11 cellular contexts compared by ENCODE assay signal in the genomic region with DNA sequence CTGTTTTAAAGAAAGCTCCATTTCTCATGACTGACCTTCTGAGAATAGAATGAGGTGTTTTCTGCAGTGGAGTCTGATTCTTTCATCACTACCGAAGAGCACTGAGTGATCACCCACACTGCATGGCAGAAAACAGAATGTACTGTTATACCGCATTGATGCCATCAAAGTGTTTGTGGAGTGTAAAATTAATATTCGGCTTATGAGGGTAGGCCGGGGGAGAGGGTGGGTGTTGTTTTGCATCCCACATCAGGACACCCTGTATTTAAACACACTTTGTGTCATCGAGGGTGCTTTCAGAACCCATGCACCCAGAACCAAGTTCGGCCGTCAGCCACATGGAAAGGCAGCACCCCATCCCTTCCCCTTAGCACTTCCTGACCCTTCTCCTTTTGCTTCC. TPM values are rescaled to one million over a fixed set of nuclear protein-coding genes. Genes with fewer than 3 reads are reported as not detected.
DNase-seq lines count a peak whose midpoint lies in the region; ATAC-seq and TF ChIP-seq lines count a peak whose summit lies in the region.
"Had no signal": no experiment of that assay in that cellular context is flagged by ENCODE, and none has a peak within 500 bp of the region (broad histone marks: within the 10 kb centered on the region; RNA-seq: fewer than 3 reads in every experiment).

No MANE protein-coding gene starts in this region.

- no peaks in the 10 kb centered on the region for H3K9me2 ChIP-seq in GM23248 (ENCODE audit: insufficient read depth)
- H3K9me2 ChIP-seq: SK-N-SH had no signal

- H3K9ac ChIP-seq in BLaER1 treated with 17β-estradiol and CSF1 and Interleukin-3, amounts not matched to agents 10 nM and 100 nM: peak overlapping the region in 7 of 11 experiments; percentile 6 to 63 (median 53); a peak in 11 of 22 replicates
- no peak overlapping the region for H3K9ac ChIP-seq in GM23248
- H3K9ac ChIP-seq: SK-N-SH had no signal

- H4K20me1 ChIP-seq in BLaER1 treated with 17β-estradiol and CSF1 and Interleukin-3, amounts not matched to agents 10 nM and 100 nM: no peaks in the 10 kb centered on the region
- no peaks in the 10 kb centered on the region for H4K20me1 ChIP-seq in GM23248 (ENCODE audit: insufficient read depth)

- no peak overlapping the region for H3K4me3 ChIP-seq in BLaER1 treated with 17β-estradiol and CSF1 and Interleukin-3, amounts not matched to agents 10 nM and 100 nM
- H3K4me3 ChIP-seq in coronary artery (no peak overlapping the region), GM23248 (no peak overlapping the region)

- no peaks in the 10 kb centered on the region for H3K36me3 ChIP-seq in BLaER1 treated with 17β-estradiol and CSF1 and Interleukin-3, amounts not matched to agents 10 nM and 100 nM
- no peaks in the 10 kb centered on the region for H3K36me3 ChIP-seq in GM23248 (ENCODE audit: low read depth)

- H3K27me3 ChIP-seq in BLaER1 treated with 17β-estradiol and CSF1 and Interleukin-3, amounts not matched to agents 10 nM and 100 nM: no peaks in the 10 kb centered on the region; a peak in 1 of 22 replicates
- no peaks in the 10 kb centered on the region for H3K27me3 ChIP-seq in GM23248 (replicated peaks; ENCODE audit: insufficient read depth)

- ATAC-seq in GM19023 (IDR thresholded peaks at IDR 0.05; ENCODE audit: unreplicated experiment) (peak; percentile 29), HG03196 (IDR thresholded peaks at IDR 0.05; ENCODE audit: unreplicated experiment) (peak; percentile 24)

- WGBS in GM23248 (ENCODE audit: low coverage in 1 of 2, low lambda C conversion rate in 2 of 2, missing lambda C conversion rate in 2 of 2), 2 experiments: 92 to 95% methylated on average over 7 of the region's 7 CpGs

- peaks cover 56 to 97% (median 93%) of the 10 kb centered on the region in 10 experiments for H3K4me1 ChIP-seq in BLaER1 treated with 17β-estradiol and CSF1 and Interleukin-3, amounts not matched to agents 10 nM and 100 nM
- peaks cover 16% of the 10 kb centered on the region; the same call in 1 of the 2 replicates for H3K4me1 ChIP-seq in GM23248 (ENCODE audit: insufficient read depth)

- no peaks in the 10 kb centered on the region for H3K9me3 ChIP-seq in BLaER1 treated with 17β-estradiol and CSF1 and Interleukin-3, amounts not matched to agents 10 nM and 100 nM (replicated peaks in 1 of 11)
- no peaks in the 10 kb centered on the region for H3K9me3 ChIP-seq in GM23248 (ENCODE audit: low read depth)
- H3K9me3 ChIP-seq: SK-N-SH had no signal

- in situ Hi-C loops in GM23248 (cut with MboI): loop anchor here (25.0 kb wide), 1 partner anchor 591 kb away; no protein-coding TSS in a partner anchor

- DNase-seq in coronary artery (ENCODE audit: low spot score) (peak; percentile 38), DMS114 treated with DMSO at 0.1 percent for 48 hours (lab: John Stamatoyannopoulos, UW; ENCODE audit: unreplicated experiment) (no peak), AML-193 (lab: John Stamatoyannopoulos, UW) (no peak), NCI-H146 treated with DMSO at 0.1 percent for 48 hours (lab: John Stamatoyannopoulos, UW; ENCODE audit: unreplicated experiment) (no peak), GM23248 (no peak)
- DNase-seq: NCI-H2171 treated with DMSO at 0.1 percent for 48 hours, occipital lobe had no signal

- TF ChIP-seq CTCF in coronary artery (IDR thresholded peaks at IDR 0.05): no peak

- no peaks in the 10 kb centered on the region for H3K79me2 ChIP-seq in GM23248 (ENCODE audit: insufficient read depth)

- H2AFZ ChIP-seq in GM23248: no peak overlapping the region

- H3F3A ChIP-seq in GM23248 (ENCODE audit: insufficient read depth): no peaks in the 10 kb centered on the region

- H3K27ac ChIP-seq in BLaER1 treated with 17β-estradiol and CSF1 and Interleukin-3, amounts not matched to agents 10 nM and 100 nM: peak overlapping the region in 7 of 11 experiments; percentile 43 to 79 (median 67); a peak in 13 of 22 replicates
- no peak overlapping the region for H3K27ac ChIP-seq in coronary artery
- no peak overlapping the region for H3K27ac ChIP-seq in GM23248

- H3K4me2 ChIP-seq in BLaER1 treated with 17β-estradiol and CSF1 and Interleukin-3, amounts not matched to agents 10 nM and 100 nM: peak overlapping the region; percentile 59 to 88 (median 75)
- no peak overlapping the region for H3K4me2 ChIP-seq in GM23248 (ENCODE audit: unreplicated experiment)
- H3K4me2 ChIP-seq: SK-N-SH had no signal

RNA-seq across cellular contexts. Expression of a gene that starts 41.3 kb away (rescaled TPM):
- total RNA-seq in GM23248 (2014; rRNA removed; shearing (Covaris generic)): 58.6 and 61.0 TPM in 2 replicates
- 18.4 and 19.9 TPM in 2 replicates for polyA plus RNA-seq in GM23248 (2016; fragmentation: Nextera tagmentation; extraction: Ambion mirVana)

Comparison
In these comparisons a context has a peak if more than half of its experiments do, and no peak if none do; other contexts are left out.
1. H3K27ac ChIP-seq: peak in BLaER1 treated with 17β-estradiol and CSF1 and Interleukin-3, amounts not matched to agents 10 nM and 100 nM (7 of 11); none in coronary artery (0 of 2) and GM23248 (single experiment).